ENCODE assay signal across 8 cellular contexts in genomic region chr19:49640113-49640898, GRCh38. TPM values are rescaled to one million over a fixed set of nuclear protein-coding genes. Genes with fewer than 3 reads are reported as not detected.
DNase-seq lines count a peak whose midpoint lies in the region; ATAC-seq and TF ChIP-seq lines count a peak whose summit lies in the region.

RRAS (minus strand) TSS chr19:49640143; CDS start chr19:49640098, 45 bp downstream.

- peak; percentile 94 to 98 for TF ChIP-seq EP300 in tibial nerve (IDR thresholded peaks at IDR 0.05)

- DNase-seq in GM12865 (ENCODE audit: low read depth) (peak; percentile 100), NCI-H1417 treated with DMSO at 0.1 percent for 48 hours (lab: John Stamatoyannopoulos, UW) (peak; percentile 97), SW480 (ENCODE audit: low spot score) (peak; percentile 100), cardiac muscle cell (ENCODE audit: low read depth in 1 of 2, low spot score in 1 of 2) (peak; percentile 100), tibial nerve (ENCODE audit: low spot score in 2 of 2) (peak; percentile 99)

- H3K27ac ChIP-seq in adipose tissue (ENCODE audit: low read depth, low read length) = peak within 1 kb of the TSS; percentile 100
- H3K27ac ChIP-seq in cardiac muscle cell = peak within 1 kb of the TSS; percentile 100
- H3K27ac ChIP-seq in parathyroid adenoma = peak within 1 kb of the TSS; percentile 98
- peak within 1 kb of the TSS; percentile 95 to 100 (median 99) for H3K27ac ChIP-seq in tibial nerve

- 0 to 1% (median 1%) methylated on average over 51 of the region's 51 CpGs for WGBS in adipose tissue, 3 donors
- 1% methylated on average over 48 to 49 of the region's 51 CpGs for WGBS in tibial nerve, 2 donors

- peak; percentile 59 for ATAC-seq in HG02763 (IDR thresholded peaks at IDR 0.05; ENCODE audit: unreplicated experiment)

- H3K79me2 ChIP-seq in parathyroid adenoma = peaks cover 29% of the 10 kb centered on the region

- H3K9me3 ChIP-seq in cardiac muscle cell (ENCODE audit: low read depth) = no peaks in the 10 kb centered on the region
- no peaks in the 10 kb centered on the region for H3K9me3 ChIP-seq in parathyroid adenoma (ENCODE audit: control insufficient read depth, low read length)
- no peaks in the 10 kb centered on the region for H3K9me3 ChIP-seq in tibial nerve

- H3K4me1 ChIP-seq in cardiac muscle cell (ENCODE audit: low read depth) (peaks cover 29% of the 10 kb centered on the region), parathyroid adenoma (peaks cover 28% of the 10 kb centered on the region), tibial nerve (peaks cover 0 to 75% (median 34%) of the 10 kb centered on the region in 4 donors)

- TF ChIP-seq POLR2A in tibial nerve (IDR thresholded peaks at IDR 0.05) = peak; percentile 68 to 88

- H3K9ac ChIP-seq in parathyroid adenoma = peak within 1 kb of the TSS; percentile 48

- peak within 1 kb of the TSS; percentile 99 for H3K4me3 ChIP-seq in GM12865 (ENCODE audit: low read depth, low read length)
- H3K4me3 ChIP-seq in cardiac muscle cell = peak within 1 kb of the TSS; percentile 61
- H3K4me3 ChIP-seq in parathyroid adenoma (ENCODE audit: low read depth, low read length) = peak within 1 kb of the TSS; percentile 97
- peak within 1 kb of the TSS; percentile 56 to 98 (median 67) for H3K4me3 ChIP-seq in tibial nerve

- no peaks in the 10 kb centered on the region for H3K27me3 ChIP-seq in cardiac muscle cell
- no peaks in the 10 kb centered on the region for H3K27me3 ChIP-seq in parathyroid adenoma (ENCODE audit: control insufficient read depth, insufficient read depth, low read length)
- no peaks in the 10 kb centered on the region for H3K27me3 ChIP-seq in tibial nerve

- peak within 1 kb of the TSS; percentile 57 for H2AFZ ChIP-seq in parathyroid adenoma

- TF ChIP-seq CTCF in GM12865 (IDR thresholded peaks at IDR 0.05; ENCODE audit: insufficient read depth, low read depth, low read length, missing control alignments) (no peak), cardiac muscle cell (IDR thresholded peaks at IDR 0.05; ENCODE audit: low read depth, low read length) (no peak), parathyroid adenoma (IDR thresholded peaks at IDR 0.05) (no peak), tibial nerve (IDR thresholded peaks at IDR 0.05) (peak in 1 of 5 experiments; percentile 28)

- H3K36me3 ChIP-seq in cardiac muscle cell = no peaks in the 10 kb centered on the region
- no peaks in the 10 kb centered on the region for H3K36me3 ChIP-seq in parathyroid adenoma (ENCODE audit: control insufficient read depth, insufficient read depth, low read length)
- H3K36me3 ChIP-seq in tibial nerve = peaks cover 0 to 21% (median 0%) of the 10 kb centered on the region in 3 donors

- peak within 1 kb of the TSS; percentile 94 for H3K4me2 ChIP-seq in parathyroid adenoma (ENCODE audit: low read length)

RNA-seq across cellular contexts. Expression of gene RRAS, which starts in this region (rescaled TPM):
- polyA plus RNA-seq in adipose tissue (100 to 1,000 TPM in 2 of 3 donors, 10 to 100 TPM in 1; 31.9 to 302 (median 198) TPM), cardiac muscle cell (80.1 and 88.1 TPM in 2 replicates)
- total RNA-seq in cardiac muscle cell (41.3 and 42.6 TPM in 2 replicates), tibial nerve (100 to 1,000 TPM in 3 of 4 donors, 10 to 100 TPM in 1; 81.6 to 190 (median 162) TPM)

Comparison
In these comparisons a context has a peak if more than half of its experiments do, and no peak if none do; other contexts are left out.
1. Peak in every context shown above with its lines: DNase-seq, ATAC-seq, H3K4me3 ChIP-seq and H3K27ac ChIP-seq.